Comparison of ENCODE assay signal across 1 cellular context in the genomic region with DNA sequence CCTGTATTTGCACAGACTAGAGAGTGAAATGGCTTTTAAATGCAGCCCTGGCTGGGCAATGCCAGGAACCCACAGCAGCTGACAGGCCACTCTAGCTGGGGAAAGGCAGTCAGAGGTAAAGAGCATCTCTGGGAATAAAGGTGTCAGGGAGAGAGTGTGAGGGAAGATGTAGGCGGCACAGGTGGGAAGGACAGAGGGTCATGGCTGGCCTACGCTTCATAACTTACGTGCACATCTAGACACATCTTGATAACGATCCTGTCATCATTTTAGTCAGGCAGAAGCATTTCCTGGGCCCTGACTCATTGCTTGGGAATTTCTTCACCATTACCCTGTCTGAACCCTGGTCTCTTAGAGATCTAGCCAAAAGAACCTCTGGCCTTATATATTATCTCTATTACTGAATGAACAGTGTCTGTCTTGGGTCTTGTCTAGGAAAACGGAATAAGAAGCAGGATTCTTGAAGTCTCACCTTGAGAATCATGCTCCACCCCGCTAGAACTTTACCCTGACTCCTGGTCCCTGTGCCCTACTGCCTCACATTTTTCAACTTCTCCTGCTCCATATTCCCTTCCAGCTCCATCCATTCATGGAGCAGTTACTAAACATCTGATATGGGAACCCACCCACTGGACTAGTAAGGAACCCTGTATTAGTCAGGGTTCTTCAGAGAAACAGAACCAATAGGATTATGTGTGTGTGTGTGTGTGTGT.
TF ChIP-seq lines count a peak whose summit lies in the region.

No MANE protein-coding gene starts in this region.

TF ChIP-seq in SK-N-SH, 30 proteins besides CTCF, POLR2A, EP300 and RAD21 (continued from another document):
- TF ChIP-seq, protein P1, sequence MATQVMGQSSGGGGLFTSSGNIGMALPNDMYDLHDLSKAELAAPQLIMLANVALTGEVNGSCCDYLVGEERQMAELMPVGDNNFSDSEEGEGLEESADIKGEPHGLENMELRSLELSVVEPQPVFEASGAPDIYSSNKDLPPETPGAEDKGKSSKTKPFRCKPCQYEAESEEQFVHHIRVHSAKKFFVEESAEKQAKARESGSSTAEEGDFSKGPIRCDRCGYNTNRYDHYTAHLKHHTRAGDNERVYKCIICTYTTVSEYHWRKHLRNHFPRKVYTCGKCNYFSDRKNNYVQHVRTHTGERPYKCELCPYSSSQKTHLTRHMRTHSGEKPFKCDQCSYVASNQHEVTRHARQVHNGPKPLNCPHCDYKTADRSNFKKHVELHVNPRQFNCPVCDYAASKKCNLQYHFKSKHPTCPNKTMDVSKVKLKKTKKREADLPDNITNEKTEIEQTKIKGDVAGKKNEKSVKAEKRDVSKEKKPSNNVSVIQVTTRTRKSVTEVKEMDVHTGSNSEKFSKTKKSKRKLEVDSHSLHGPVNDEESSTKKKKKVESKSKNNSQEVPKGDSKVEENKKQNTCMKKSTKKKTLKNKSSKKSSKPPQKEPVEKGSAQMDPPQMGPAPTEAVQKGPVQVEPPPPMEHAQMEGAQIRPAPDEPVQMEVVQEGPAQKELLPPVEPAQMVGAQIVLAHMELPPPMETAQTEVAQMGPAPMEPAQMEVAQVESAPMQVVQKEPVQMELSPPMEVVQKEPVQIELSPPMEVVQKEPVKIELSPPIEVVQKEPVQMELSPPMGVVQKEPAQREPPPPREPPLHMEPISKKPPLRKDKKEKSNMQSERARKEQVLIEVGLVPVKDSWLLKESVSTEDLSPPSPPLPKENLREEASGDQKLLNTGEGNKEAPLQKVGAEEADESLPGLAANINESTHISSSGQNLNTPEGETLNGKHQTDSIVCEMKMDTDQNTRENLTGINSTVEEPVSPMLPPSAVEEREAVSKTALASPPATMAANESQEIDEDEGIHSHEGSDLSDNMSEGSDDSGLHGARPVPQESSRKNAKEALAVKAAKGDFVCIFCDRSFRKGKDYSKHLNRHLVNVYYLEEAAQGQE (IDR thresholded peaks at IDR 0.05; ENCODE audit: low read depth, low read length) = no peak; the same call in 1 of the 2 replicates
- TF ChIP-seq SIN3A (IDR thresholded peaks at IDR 0.05; ENCODE audit: borderline replicate concordance, low read depth, low read length) (0 out of 2 replicates have a peak, but pooled peaks have one; percentile 20), EZH2phosphoT487 (IDR thresholded peaks at IDR 0.05; ENCODE audit: borderline replicate concordance, low read depth) (no peak), GATA2 (CRISPR knock-in tag; IDR thresholded peaks at IDR 0.05) (no peak), FOSL2 (IDR thresholded peaks at IDR 0.05; ENCODE audit: borderline replicate concordance, low read depth) (peak; percentile 95), RXRA (IDR thresholded peaks at IDR 0.05; ENCODE audit: borderline replicate concordance, low read depth) (peak; percentile 98), FOXM1 (IDR thresholded peaks at IDR 0.05; ENCODE audit: low read depth) (0 out of 2 replicates have a peak, but pooled peaks have one; percentile 64), RCOR1 (IDR thresholded peaks at IDR 0.05; ENCODE audit: low read length) (no peak), TCF12 (IDR thresholded peaks at IDR 0.05) (peak; percentile 90), POLR2AphosphoS5 (IDR thresholded peaks at IDR 0.05; ENCODE audit: low read depth, low read length) (peak; percentile 74; the same call in 1 of the 2 replicates), CHD2 (IDR thresholded peaks at IDR 0.05; ENCODE audit: low read length, partially characterized antibody) (no peak), NFIC (IDR thresholded peaks at IDR 0.05; ENCODE audit: borderline replicate concordance) (peak; percentile 86), JUND (IDR thresholded peaks at IDR 0.05) (peak; percentile 99), NRF1 (IDR thresholded peaks at IDR 0.05; ENCODE audit: low read depth, low read length) (no peak), MEF2A (IDR thresholded peaks at IDR 0.05; ENCODE audit: borderline replicate concordance, low read depth) (peak; percentile 61; the same call in 1 of the 2 replicates), GABPA (IDR thresholded peaks at IDR 0.05; ENCODE audit: low read depth) (no peak), TAF1 (IDR thresholded peaks at IDR 0.05; ENCODE audit: borderline replicate concordance, low read depth, low read length) (no peak)
- TF ChIP-seq, protein P2, sequence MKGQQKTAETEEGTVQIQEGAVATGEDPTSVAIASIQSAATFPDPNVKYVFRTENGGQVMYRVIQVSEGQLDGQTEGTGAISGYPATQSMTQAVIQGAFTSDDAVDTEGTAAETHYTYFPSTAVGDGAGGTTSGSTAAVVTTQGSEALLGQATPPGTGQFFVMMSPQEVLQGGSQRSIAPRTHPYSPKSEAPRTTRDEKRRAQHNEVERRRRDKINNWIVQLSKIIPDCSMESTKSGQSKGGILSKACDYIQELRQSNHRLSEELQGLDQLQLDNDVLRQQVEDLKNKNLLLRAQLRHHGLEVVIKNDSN (IDR thresholded peaks at IDR 0.05; ENCODE audit: borderline replicate concordance, low read depth) = no peak
- TF ChIP-seq, protein P3, sequence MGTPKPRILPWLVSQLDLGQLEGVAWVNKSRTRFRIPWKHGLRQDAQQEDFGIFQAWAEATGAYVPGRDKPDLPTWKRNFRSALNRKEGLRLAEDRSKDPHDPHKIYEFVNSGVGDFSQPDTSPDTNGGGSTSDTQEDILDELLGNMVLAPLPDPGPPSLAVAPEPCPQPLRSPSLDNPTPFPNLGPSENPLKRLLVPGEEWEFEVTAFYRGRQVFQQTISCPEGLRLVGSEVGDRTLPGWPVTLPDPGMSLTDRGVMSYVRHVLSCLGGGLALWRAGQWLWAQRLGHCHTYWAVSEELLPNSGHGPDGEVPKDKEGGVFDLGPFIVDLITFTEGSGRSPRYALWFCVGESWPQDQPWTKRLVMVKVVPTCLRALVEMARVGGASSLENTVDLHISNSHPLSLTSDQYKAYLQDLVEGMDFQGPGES (IDR thresholded peaks at IDR 0.05; ENCODE audit: low read depth, low read length) = no peak
- TF ChIP-seq, protein P4, sequence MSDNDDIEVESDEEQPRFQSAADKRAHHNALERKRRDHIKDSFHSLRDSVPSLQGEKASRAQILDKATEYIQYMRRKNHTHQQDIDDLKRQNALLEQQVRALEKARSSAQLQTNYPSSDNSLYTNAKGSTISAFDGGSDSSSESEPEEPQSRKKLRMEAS (IDR thresholded peaks at IDR 0.05; ENCODE audit: low read depth) = 0 out of 2 replicates have a peak, but pooled peaks have one; percentile 29
- TF ChIP-seq, protein P5, sequence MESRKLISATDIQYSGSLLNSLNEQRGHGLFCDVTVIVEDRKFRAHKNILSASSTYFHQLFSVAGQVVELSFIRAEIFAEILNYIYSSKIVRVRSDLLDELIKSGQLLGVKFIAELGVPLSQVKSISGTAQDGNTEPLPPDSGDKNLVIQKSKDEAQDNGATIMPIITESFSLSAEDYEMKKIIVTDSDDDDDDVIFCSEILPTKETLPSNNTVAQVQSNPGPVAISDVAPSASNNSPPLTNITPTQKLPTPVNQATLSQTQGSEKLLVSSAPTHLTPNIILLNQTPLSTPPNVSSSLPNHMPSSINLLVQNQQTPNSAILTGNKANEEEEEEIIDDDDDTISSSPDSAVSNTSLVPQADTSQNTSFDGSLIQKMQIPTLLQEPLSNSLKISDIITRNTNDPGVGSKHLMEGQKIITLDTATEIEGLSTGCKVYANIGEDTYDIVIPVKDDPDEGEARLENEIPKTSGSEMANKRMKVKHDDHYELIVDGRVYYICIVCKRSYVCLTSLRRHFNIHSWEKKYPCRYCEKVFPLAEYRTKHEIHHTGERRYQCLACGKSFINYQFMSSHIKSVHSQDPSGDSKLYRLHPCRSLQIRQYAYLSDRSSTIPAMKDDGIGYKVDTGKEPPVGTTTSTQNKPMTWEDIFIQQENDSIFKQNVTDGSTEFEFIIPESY (IDR thresholded peaks at IDR 0.05; ENCODE audit: borderline replicate concordance, low read depth) = 0 out of 2 replicates have a peak, but pooled peaks have one; percentile 71
- TF ChIP-seq, protein P6, sequence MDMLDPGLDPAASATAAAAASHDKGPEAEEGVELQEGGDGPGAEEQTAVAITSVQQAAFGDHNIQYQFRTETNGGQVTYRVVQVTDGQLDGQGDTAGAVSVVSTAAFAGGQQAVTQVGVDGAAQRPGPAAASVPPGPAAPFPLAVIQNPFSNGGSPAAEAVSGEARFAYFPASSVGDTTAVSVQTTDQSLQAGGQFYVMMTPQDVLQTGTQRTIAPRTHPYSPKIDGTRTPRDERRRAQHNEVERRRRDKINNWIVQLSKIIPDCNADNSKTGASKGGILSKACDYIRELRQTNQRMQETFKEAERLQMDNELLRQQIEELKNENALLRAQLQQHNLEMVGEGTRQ (IDR thresholded peaks at IDR 0.05; ENCODE audit: borderline replicate concordance, low read depth, low read length) = no peak
